Comparison of ENCODE assay signal across 12 cellular contexts in the genomic region with DNA sequence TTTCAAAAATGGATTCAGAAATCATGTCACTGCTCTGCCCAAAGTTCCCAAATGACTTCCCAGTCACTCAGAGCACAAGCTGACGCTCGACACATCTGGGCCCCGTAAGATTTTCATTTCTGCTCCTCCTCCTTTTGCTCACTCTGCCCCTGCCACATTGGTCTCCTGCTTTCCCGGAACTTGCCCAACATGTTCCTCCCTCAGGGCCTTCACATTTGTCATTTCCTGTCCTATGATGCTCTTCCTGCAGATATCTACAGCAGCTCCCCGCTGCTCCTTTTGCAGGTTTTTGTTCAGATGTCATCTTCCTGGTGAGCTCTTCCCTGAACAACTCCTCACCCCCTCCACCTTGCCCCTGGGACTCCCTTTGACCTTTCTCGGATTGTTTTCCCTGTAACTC. TPM values are rescaled to one million over a fixed set of nuclear protein-coding genes. Genes with fewer than 3 reads are reported as not detected.
DNase-seq lines count a peak whose midpoint lies in the region; ATAC-seq, FAIRE-seq and TF ChIP-seq lines count a peak whose summit lies in the region.
"Had no signal": no experiment of that assay in that cellular context is flagged by ENCODE, and none has a peak within 500 bp of the region (broad histone marks: within the 10 kb centered on the region; RNA-seq: fewer than 3 reads in every experiment).

No MANE protein-coding gene starts in this region.

- H4K20me1 ChIP-seq in astrocyte (ENCODE audit: insufficient read depth, low read length) = no peaks in the 10 kb centered on the region

- no peak overlapping the region for H3K27ac Mint-ChIP-seq in activated CD8-positive, alpha-beta memory T cell treated with anti-CD3 and anti-CD28 coated beads, Interleukin-2, amount 10 ng/mL, durations not matched to agents 7 days and 5 days
- H3K27ac Mint-ChIP-seq in astrocyte (ENCODE audit: unreplicated experiment) = no peak overlapping the region
- H3K27ac Mint-ChIP-seq: IgD-negative memory B cell had no signal

- peak; percentile 43 for DNase-seq in activated CD8-positive, alpha-beta memory T cell treated with anti-CD3 and anti-CD28 coated beads, Interleukin-2, amount 10 ng/mL, durations not matched to agents 7 days and 5 days
- no peak for DNase-seq in activated CD8-positive, alpha-beta memory T cell treated with anti-CD3 and anti-CD28 coated beads for 24 hours
- DNase-seq in astrocyte (ENCODE audit: low read depth) (no peak), left lung (peak in 1 of 2 donors; percentile 61), tibial nerve (ENCODE audit: low spot score in 2 of 2) (peak in 1 of 2 donors; percentile 16), amygdala (lab: John Stamatoyannopoulos, UW) (no peak), cerebellar nuclear complex (lab: John Stamatoyannopoulos, UW) (no peak)
- DNase-seq: activated CD4-positive, alpha-beta T cell treated with anti-CD3 and anti-CD28 coated beads, Interleukin-2, amount 50 U/mL, for 1 hour; SJCRH30 had no signal

- no peak for FAIRE-seq in astrocyte (lab: Jason Lieb, UNC)

- H3K36me3 Mint-ChIP-seq in activated CD8-positive, alpha-beta memory T cell treated with anti-CD3 and anti-CD28 coated beads, Interleukin-2, amount 10 ng/mL, durations not matched to agents 7 days and 5 days = peaks cover 13% of the 10 kb centered on the region
- no peaks in the 10 kb centered on the region for H3K36me3 Mint-ChIP-seq in astrocyte (ENCODE audit: low read depth, unreplicated experiment)
- H3K36me3 Mint-ChIP-seq: IgD-negative memory B cell had no signal

- H3K9me3 Mint-ChIP-seq in activated CD8-positive, alpha-beta memory T cell treated with anti-CD3 and anti-CD28 coated beads, Interleukin-2, amount 10 ng/mL, durations not matched to agents 7 days and 5 days (ENCODE audit: low read depth) = peaks cover 2% of the 10 kb centered on the region
- peaks cover 2% of the 10 kb centered on the region for H3K9me3 Mint-ChIP-seq in astrocyte (ENCODE audit: unreplicated experiment)
- H3K9me3 Mint-ChIP-seq: IgD-negative memory B cell had no signal

- no peaks in the 10 kb centered on the region for H3K27me3 Mint-ChIP-seq in activated CD8-positive, alpha-beta memory T cell treated with anti-CD3 and anti-CD28 coated beads, Interleukin-2, amount 10 ng/mL, durations not matched to agents 7 days and 5 days
- no peaks in the 10 kb centered on the region for H3K27me3 Mint-ChIP-seq in astrocyte (ENCODE audit: low read depth, unreplicated experiment)
- H3K27me3 Mint-ChIP-seq: IgD-negative memory B cell had no signal

- H3K27me3 ChIP-seq in astrocyte (ENCODE audit: insufficient read depth, low read length) = no peaks in the 10 kb centered on the region
- no peaks in the 10 kb centered on the region for H3K27me3 ChIP-seq in left lung
- H3K27me3 ChIP-seq in tibial nerve = no peaks in the 10 kb centered on the region
- H3K27me3 ChIP-seq: SJCRH30 had no signal

- intact Hi-C loops in left lung (cut with DNase I) = no loop called here

- H3K36me3 ChIP-seq in astrocyte (ENCODE audit: insufficient read depth, low read length) (no peaks in the 10 kb centered on the region), left lung (no peaks in the 10 kb centered on the region), tibial nerve (no peaks in the 10 kb centered on the region)
- H3K36me3 ChIP-seq: prostate gland, SJCRH30 had no signal

- H3K4me3 Mint-ChIP-seq in activated CD8-positive, alpha-beta memory T cell treated with anti-CD3 and anti-CD28 coated beads, Interleukin-2, amount 10 ng/mL, durations not matched to agents 7 days and 5 days = no peak overlapping the region
- H3K4me3 Mint-ChIP-seq in astrocyte (ENCODE audit: unreplicated experiment) = no peak overlapping the region
- H3K4me3 Mint-ChIP-seq: IgD-negative memory B cell had no signal

- H3K4me1 Mint-ChIP-seq in activated CD8-positive, alpha-beta memory T cell treated with anti-CD3 and anti-CD28 coated beads, Interleukin-2, amount 10 ng/mL, durations not matched to agents 7 days and 5 days = peaks cover 29% of the 10 kb centered on the region
- peaks cover 8% of the 10 kb centered on the region for H3K4me1 Mint-ChIP-seq in astrocyte (ENCODE audit: low read depth, unreplicated experiment)

- no peak for TF ChIP-seq CTCF in astrocyte (IDR thresholded peaks at IDR 0.05; ENCODE audit: insufficient read depth, low read depth, low read length)
- TF ChIP-seq CTCF in left lung (IDR thresholded peaks at IDR 0.05) = no peak
- no peak for TF ChIP-seq CTCF in tibial nerve (IDR thresholded peaks at IDR 0.05)

- peak overlapping the region; percentile 15 for H2AFZ ChIP-seq in astrocyte (ENCODE audit: low read depth, low read length)

- TF ChIP-seq POLR2A in tibial nerve (IDR thresholded peaks at IDR 0.05) = no peak

- peak; percentile 25 for ATAC-seq in activated CD8-positive, alpha-beta memory T cell treated with anti-CD3 and anti-CD28 coated beads, Interleukin-2, amount 10 ng/mL, durations not matched to agents 7 days and 5 days
- ATAC-seq in left lung = peak; percentile 75
- ATAC-seq in GM21528 (IDR thresholded peaks at IDR 0.05; ENCODE audit: low FRiP score, unreplicated experiment) = no peak

- peaks cover 9% of the 10 kb centered on the region for H3K4me1 ChIP-seq in astrocyte (ENCODE audit: insufficient read depth, low read length)
- peaks cover 0 to 20% of the 10 kb centered on the region in 2 donors for H3K4me1 ChIP-seq in left lung
- no peaks in the 10 kb centered on the region for H3K4me1 ChIP-seq in tibial nerve
- H3K4me1 ChIP-seq: prostate gland, SJCRH30 had no signal

- no peak overlapping the region for H3K9ac ChIP-seq in astrocyte (ENCODE audit: low read length)

- WGBS in tibial nerve, 2 donors = 82 to 83% methylated on average over 6 of the region's 6 CpGs

- no peaks in the 10 kb centered on the region for H3K79me2 ChIP-seq in astrocyte (ENCODE audit: insufficient read depth, low read length)

- H3K9me3 ChIP-seq in astrocyte (ENCODE audit: insufficient read depth, low read depth, low read length) (no peaks in the 10 kb centered on the region), left lung (no peaks in the 10 kb centered on the region), tibial nerve (no peaks in the 10 kb centered on the region)
- H3K9me3 ChIP-seq: prostate gland had no signal

- peak overlapping the region; percentile 18 for H3K4me2 ChIP-seq in astrocyte (ENCODE audit: low read length)

- H3K4me3 ChIP-seq in astrocyte (ENCODE audit: insufficient read depth, low read depth, low read length) = no peak overlapping the region
- peak overlapping the region in 1 of 2 donors; percentile 5 for H3K4me3 ChIP-seq in left lung
- no peak overlapping the region for H3K4me3 ChIP-seq in tibial nerve
- H3K4me3 ChIP-seq: prostate gland, SJCRH30 had no signal

- peak; percentile 33 to 60 for TF ChIP-seq EP300 in tibial nerve (IDR thresholded peaks at IDR 0.05)

- H3K27ac ChIP-seq in astrocyte (ENCODE audit: low read depth, low read length) (no peak overlapping the region), left lung (peak overlapping the region; percentile 33 to 90), tibial nerve (peak overlapping the region in 2 of 4 donors; percentile 21 to 36)
- H3K27ac ChIP-seq: prostate gland, SJCRH30 had no signal

- CTCF ChIA-PET in activated CD8-positive, alpha-beta memory T cell treated with anti-CD3 and anti-CD28 coated beads, Interleukin-2, amount 10 ng/mL, durations not matched to agents 7 days and 5 days (lab: Charles Lee) = interaction anchor here (0.6 to 1.2 kb wide), 6 partner anchors 9 to 306 kb away, joined by 3 to 5 read pairs (median 3); no protein-coding TSS in a partner anchor

RNA-seq across cellular contexts. Expression of gene IVNS1ABP, which starts 58.5 kb away (rescaled TPM):
- total RNA-seq in activated CD8-positive, alpha-beta memory T cell treated with anti-CD3 and anti-CD28 coated beads, Interleukin-2, amount 10 ng/mL, durations not matched to agents 7 days and 5 days = 100 to 1,000 TPM; 251 to 509 TPM
- 94.0 and 107 TPM in 2 replicates for total RNA-seq in astrocyte
- 100 to 1,000 TPM in 1 of 2 donors, 10 to 100 TPM in 1; 74.3 to 134 TPM for total RNA-seq in left lung
- total RNA-seq in tibial nerve = 100 to 1,000 TPM in 1 of 4 donors, 10 to 100 TPM in 3; 41.8 to 125 (median 66.7) TPM
